Comparison of ENCODE assay signal across 1 cellular context in genomic region chr20:43963233-43963632, GRCh38.
TF ChIP-seq lines count a peak whose summit lies in the region.

No MANE protein-coding gene starts in this region.

TF ChIP-seq in HepG2, 621 proteins besides CTCF, POLR2A, EP300 and RAD21 (continued from another document):
- TF ChIP-seq RXRB (CRISPR knock-in tag; IDR thresholded peaks at IDR 0.05; ENCODE audit: borderline replicate concordance) (peak; percentile 25; the same call in 1 of the 2 replicates), EHMT2 (IDR thresholded peaks at IDR 0.05; ENCODE audit: borderline replicate concordance, low read depth, low read length) (no peak), FLYWCH1 (CRISPR knock-in tag; IDR thresholded peaks at IDR 0.05) (no peak), WIZ (CRISPR knock-in tag; IDR thresholded peaks at IDR 0.05) (0 out of 2 replicates have a peak, but pooled peaks have one; percentile 73), ZNF460 (CRISPR knock-in tag; IDR thresholded peaks at IDR 0.05; ENCODE audit: borderline replicate concordance) (no peak), MYC (CRISPR knock-in tag; IDR thresholded peaks at IDR 0.05; ENCODE audit: borderline replicate concordance) (peak; percentile 50; the same call in 1 of the 2 replicates), ZNF333 (CRISPR knock-in tag; IDR thresholded peaks at IDR 0.05; ENCODE audit: borderline replicate concordance) (no peak)
